In genomic region chr12:29066061-29066588, GRCh38 we compare ENCODE assay signal across 9 cellular contexts.
A peak's percentile ranks its signal among the peaks of the same experiment; 100 is the strongest.
DNase-seq lines count a peak whose midpoint lies in the region; ATAC-seq and TF ChIP-seq lines count a peak whose summit lies in the region.
"Had no signal": no experiment of that assay in that cellular context is flagged by ENCODE, and none has a peak within 500 bp of the region (broad histone marks: within the 10 kb centered on the region; RNA-seq: fewer than 3 reads in every experiment).

No MANE protein-coding gene starts in this region.

- no peaks in the 10 kb centered on the region for H3K9me3 Mint-ChIP-seq in activated T-cell treated with anti-CD3 and anti-CD28 coated beads, Interleukin-2, amount 50 U/mL, for 24 hours

- H3K36me3 ChIP-seq in colonic mucosa = no peaks in the 10 kb centered on the region
- H3K36me3 ChIP-seq: SJSA1 had no signal

- peaks cover 3% of the 10 kb centered on the region for H3K4me1 Mint-ChIP-seq in activated T-cell treated with anti-CD3 and anti-CD28 coated beads, Interleukin-2, amount 50 U/mL, for 24 hours (ENCODE audit: low read depth)

- peak; percentile 92 for ATAC-seq in HG02870 (IDR thresholded peaks at IDR 0.05; ENCODE audit: unreplicated experiment)

- H3K9me3 ChIP-seq in colonic mucosa = no peaks in the 10 kb centered on the region
- H3K9me3 ChIP-seq: SJSA1 had no signal

- TF ChIP-seq CTCF in GM20000 (IDR thresholded peaks at IDR 0.05; ENCODE audit: extremely low read depth, missing control alignments) (no peak), colonic mucosa (IDR thresholded peaks at IDR 0.05) (no peak)

- intact Hi-C loops in colonic mucosa (cut with DNase I) = no loop called here

- H3K9ac ChIP-seq in colonic mucosa (ENCODE audit: low read depth in 2 of 2, low read length in 2 of 2) = no peak overlapping the region

- H3K4me1 ChIP-seq in colonic mucosa = no peaks in the 10 kb centered on the region
- H3K4me1 ChIP-seq: SJSA1 had no signal

- no peaks in the 10 kb centered on the region for H3K27me3 ChIP-seq in colonic mucosa
- H3K27me3 ChIP-seq: SJSA1 had no signal

- H3K36me3 Mint-ChIP-seq in activated T-cell treated with anti-CD3 and anti-CD28 coated beads, Interleukin-2, amount 50 U/mL, for 24 hours (ENCODE audit: low read depth) = no peaks in the 10 kb centered on the region

- peak; percentile 93 for DNase-seq in DMS53 (lab: John Stamatoyannopoulos, UW)
- DNase-seq in SW480 (ENCODE audit: low spot score) = peak; percentile 58
- DNase-seq in hypothalamus (lab: John Stamatoyannopoulos, UW) = peak in 44 of 51 donors; percentile 1 to 97 (median 60)
- DNase-seq in GM20000 (ENCODE audit: low spot score) = no peak
- DNase-seq in activated T-cell treated with anti-CD3 and anti-CD28 coated beads, Interleukin-2, amount 50 U/mL, for 24 hours = no peak
- no peak for DNase-seq in DMS79 (lab: John Stamatoyannopoulos, UW)
- no peak for DNase-seq in colonic mucosa

- H3K27ac Mint-ChIP-seq in activated T-cell treated with anti-CD3 and anti-CD28 coated beads, Interleukin-2, amount 50 U/mL, for 24 hours = no peak overlapping the region

- H3K27me3 Mint-ChIP-seq in activated T-cell treated with anti-CD3 and anti-CD28 coated beads, Interleukin-2, amount 50 U/mL, for 24 hours = peaks cover 36% of the 10 kb centered on the region

- no peak overlapping the region for H3K4me3 Mint-ChIP-seq in activated T-cell treated with anti-CD3 and anti-CD28 coated beads, Interleukin-2, amount 50 U/mL, for 24 hours

- no peak overlapping the region for H3K4me3 ChIP-seq in colonic mucosa
- H3K4me3 ChIP-seq: SJSA1 had no signal

- H3K27ac ChIP-seq in colonic mucosa = no peak overlapping the region
- H3K27ac ChIP-seq: SJSA1 had no signal

Comparison
In these comparisons a context has a peak if more than half of its experiments do, and no peak if none do; other contexts are left out.
1. DNase-seq: peak in DMS53 (single experiment), SW480 (single experiment) and hypothalamus (44 of 51); none in GM20000 (single experiment), activated T-cell treated with anti-CD3 and anti-CD28 coated beads, Interleukin-2, amount 50 U/mL, for 24 hours (single experiment), DMS79 (single experiment) and colonic mucosa (single experiment).